ENCODE assay signal across 19 cellular contexts in genomic region chr6:63999613-64000012, GRCh38.
"Had no signal": no experiment of that assay in that cellular context is flagged by ENCODE, and none has a peak within 500 bp of the region (broad histone marks: within the 10 kb centered on the region; RNA-seq: fewer than 3 reads in every experiment).

No MANE protein-coding gene starts in this region.

- H3K27me3 Mint-ChIP-seq: IgD-negative memory B cell had no signal

- H3K4me3 Mint-ChIP-seq: IgD-negative memory B cell had no signal

- H3K4me1 Mint-ChIP-seq: IgD-negative memory B cell had no signal

- H3K27ac Mint-ChIP-seq: IgD-negative memory B cell had no signal

- DNase-seq: KBM-7, MV-4-11, NCI-H1048, NCI-H1105, NCI-H1417, NCI-H1436 treated with DMSO at 0.1 percent for 48 hours, NCI-H1694, NCI-H187 treated with DMSO at 0.1 percent for 48 hours, NCI-H2081, NCI-H2107, NCI-H2227 treated with DMSO at 0.1 percent for 48 hours, NCI-H524, NCI-H526 treated with DMSO at 0.1 percent for 48 hours, NCI-H748 treated with DMSO at 0.1 percent for 48 hours, PC-3, SHP77 had no signal

- ATAC-seq: Panc1, PC-3 had no signal

- H3K27ac ChIP-seq: RWPE1 had no signal
